In genomic region chr7:80335473-80336232, GRCh38 we compare ENCODE assay signal across 13 cellular contexts.
DNase-seq lines count a peak whose midpoint lies in the region; ATAC-seq and TF ChIP-seq lines count a peak whose summit lies in the region.
"Had no signal": no experiment of that assay in that cellular context is flagged by ENCODE, and none has a peak within 500 bp of the region (broad histone marks: within the 10 kb centered on the region; RNA-seq: fewer than 3 reads in every experiment).

No MANE protein-coding gene starts in this region.

- TF ChIP-seq CTCF in heart left ventricle (IDR thresholded peaks at IDR 0.05), result no peak

- H3K36me3 ChIP-seq in heart left ventricle, result no peaks in the 10 kb centered on the region
- H3K36me3 ChIP-seq in SK-N-MC (ENCODE audit: insufficient read depth, low read length), result no peaks in the 10 kb centered on the region
- no peaks in the 10 kb centered on the region for H3K36me3 ChIP-seq in CD8-positive, alpha-beta memory T cell (ENCODE audit: insufficient read depth, low read length)

- POLR2A ChIA-PET in CD8-positive, alpha-beta memory T cell (lab: Charles Lee), result no interaction called here

- intact Hi-C loops in heart left ventricle (cut with DNase I), result loop anchor here in 3 of 10 donors (2.0 to 10.0 kb wide), 4 partner anchors 52 to 111 kb away; no protein-coding TSS in a partner anchor
- intact Hi-C loops in right cardiac atrium (cut with DNase I), result no loop called here

- H3K9me3 ChIP-seq in heart left ventricle (no peaks in the 10 kb centered on the region), right cardiac atrium (ENCODE audit: control insufficient read depth, low read length) (no peaks in the 10 kb centered on the region), SK-N-MC (ENCODE audit: low read depth, low read length) (no peaks in the 10 kb centered on the region)
- no peaks in the 10 kb centered on the region for H3K9me3 ChIP-seq in CD8-positive, alpha-beta memory T cell (ENCODE audit: low read length)

- no peak overlapping the region for H3K27ac Mint-ChIP-seq in CD8-positive, alpha-beta memory T cell
- H3K27ac Mint-ChIP-seq: activated naive CD8-positive, alpha-beta T cell had no signal

- H3K4me3 Mint-ChIP-seq in CD8-positive, alpha-beta memory T cell, result no peak overlapping the region
- H3K4me3 Mint-ChIP-seq: activated naive CD8-positive, alpha-beta T cell had no signal

- no peaks in the 10 kb centered on the region for H3K36me3 Mint-ChIP-seq in CD8-positive, alpha-beta memory T cell
- H3K36me3 Mint-ChIP-seq: activated naive CD8-positive, alpha-beta T cell had no signal

- WGBS in heart left ventricle, 4 donors, result 36 to 46% (median 40%) methylated on average over 8 of the region's 8 CpGs
- WGBS in right cardiac atrium, result 38% methylated on average over 8 of the region's 8 CpGs

- H3K27ac ChIP-seq in heart left ventricle (peak overlapping the region in 7 of 12 donors; percentile 19 to 49 (median 31)), right cardiac atrium (ENCODE audit: low read length) (no peak overlapping the region), SK-N-MC (no peak overlapping the region)
- no peak overlapping the region for H3K27ac ChIP-seq in CD8-positive, alpha-beta memory T cell (ENCODE audit: low read depth, low read length)
- H3K27ac ChIP-seq: KMS-11 had no signal

- H3K27me3 ChIP-seq in heart left ventricle (no peaks in the 10 kb centered on the region), right cardiac atrium (ENCODE audit: control insufficient read depth, insufficient read depth) (no peaks in the 10 kb centered on the region)
- H3K27me3 ChIP-seq in CD8-positive, alpha-beta memory T cell (ENCODE audit: insufficient read depth, low read length, poor library complexity, severe bottlenecking), result no peaks in the 10 kb centered on the region

- CTCF ChIA-PET in CD8-positive, alpha-beta memory T cell (lab: Charles Lee), result no interaction called here

- no peak overlapping the region for H3K9ac ChIP-seq in SK-N-MC (ENCODE audit: insufficient read length)
- H3K9ac ChIP-seq: KMS-11 had no signal

- DNase-seq in heart left ventricle (no peak), right cardiac atrium (no peak), SK-N-MC (ENCODE audit: low read depth, low spot score) (no peak), lung microvascular endothelial cell (ENCODE audit: low read depth in 2 of 2) (peak; percentile 73 to 84)
- no peak for DNase-seq in CD8-positive, alpha-beta memory T cell
- no peak for DNase-seq in stimulated activated CD4-positive, alpha-beta T cell treated with anti-CD3 and anti-CD28 coated beads, Interleukin-4, amount 100 ng/mL, for 24 hours
- DNase-seq: activated CD4-positive, alpha-beta T cell treated with anti-CD3 and anti-CD28 coated beads for 48 hours; kidney; RPMI8226 had no signal

- H3K4me1 ChIP-seq in heart left ventricle (peaks cover 0 to 21% (median 7%) of the 10 kb centered on the region in 12 donors), right cardiac atrium (ENCODE audit: control insufficient read depth, insufficient read depth, low read length) (no peaks in the 10 kb centered on the region)
- H3K4me1 ChIP-seq in CD8-positive, alpha-beta memory T cell (ENCODE audit: insufficient read depth, low read length), result no peaks in the 10 kb centered on the region

- H3K4me3 ChIP-seq in heart left ventricle, result no peak overlapping the region
- no peak overlapping the region for H3K4me3 ChIP-seq in right cardiac atrium (ENCODE audit: low read length)
- peak overlapping the region; percentile 42 for H3K4me3 ChIP-seq in SK-N-MC
- H3K4me3 ChIP-seq in CD8-positive, alpha-beta memory T cell (ENCODE audit: low read length), result no peak overlapping the region

- no peaks in the 10 kb centered on the region for H3K27me3 Mint-ChIP-seq in CD8-positive, alpha-beta memory T cell
- H3K27me3 Mint-ChIP-seq: activated naive CD8-positive, alpha-beta T cell had no signal

- H3K9me3 Mint-ChIP-seq in CD8-positive, alpha-beta memory T cell, result peaks cover 0 to 21% (median 6%) of the 10 kb centered on the region in 5 donors

- ATAC-seq in heart left ventricle (peak in 2 of 4 donors; percentile 56 to 67), right cardiac atrium (no peak), HG03442 (IDR thresholded peaks at IDR 0.05; ENCODE audit: unreplicated experiment) (no peak), HG03045 (IDR thresholded peaks at IDR 0.05; ENCODE audit: unreplicated experiment) (no peak)

- no peaks in the 10 kb centered on the region for H3K4me1 Mint-ChIP-seq in CD8-positive, alpha-beta memory T cell

- TF ChIP-seq POLR2A in heart left ventricle (IDR thresholded peaks at IDR 0.05), result no peak

Comparison
In these comparisons a context has a peak if more than half of its experiments do, and no peak if none do; other contexts are left out.
1. H3K27ac ChIP-seq: peak in heart left ventricle (7 of 12); none in right cardiac atrium (single experiment), SK-N-MC (single experiment) and CD8-positive, alpha-beta memory T cell (single experiment).
2. DNase-seq: peak in lung microvascular endothelial cell (2 of 2); none in heart left ventricle (0 of 5), right cardiac atrium (0 of 3), SK-N-MC (single experiment), CD8-positive, alpha-beta memory T cell (0 of 5) and stimulated activated CD4-positive, alpha-beta T cell treated with anti-CD3 and anti-CD28 coated beads, Interleukin-4, amount 100 ng/mL, for 24 hours (single experiment).